ENCODE assay signal across 8 cellular contexts in genomic region chrX:153972368-153973126, GRCh38. TPM values are rescaled to one million over a fixed set of nuclear protein-coding genes. Genes with fewer than 3 reads are reported as not detected.
A peak's percentile ranks its signal among the peaks of the same experiment; 100 is the strongest.
DNase-seq lines count a peak whose midpoint lies in the region; ATAC-seq and TF ChIP-seq lines count a peak whose summit lies in the region.

Gene TMEM187, plus strand, starts transcription at chrX:153972754. Its CDS starts 9,309 bp downstream, at chrX:153982063.

- no peaks in the 10 kb centered on the region for H3K36me3 ChIP-seq in left ventricle myocardium inferior
- no peaks in the 10 kb centered on the region for H3K36me3 ChIP-seq in prostate gland

- DNase-seq in NCI-H1694 (lab: John Stamatoyannopoulos, UW), result peak; percentile 86
- peak; percentile 78 to 93 (median 78) for DNase-seq in T-helper 1 cell
- peak; percentile 42 for DNase-seq in amniotic stem cell (lab: John Stamatoyannopoulos, UW)
- DNase-seq in left ventricle myocardium inferior, result peak; percentile 85
- DNase-seq in prostate gland (ENCODE audit: low spot score), result peak; percentile 73
- peak; percentile 90 for DNase-seq in ureter (ENCODE audit: low spot score)

- peak within 1 kb of the TSS; percentile 99 for H3K27ac ChIP-seq in left ventricle myocardium inferior (replicated peaks)
- H3K27ac ChIP-seq in prostate gland, result peak within 1 kb of the TSS; percentile 98

- H3K9me3 ChIP-seq in left ventricle myocardium inferior (replicated peaks) (no peaks in the 10 kb centered on the region), prostate gland (no peaks in the 10 kb centered on the region)

- no peak for TF ChIP-seq CTCF in left ventricle myocardium inferior (IDR thresholded peaks at IDR 0.05; ENCODE audit: borderline replicate concordance)
- peak in 1 of 4 experiments; percentile 9 for TF ChIP-seq CTCF in prostate gland (IDR thresholded peaks at IDR 0.05)

- intact Hi-C loops in left ventricle myocardium inferior (cut with micrococcal nuclease) (no loop called here), prostate gland (cut with DNase I) (no loop called here)

- 0% methylated on average over 3 of the region's 103 CpGs for WGBS in prostate gland

- H3K4me1 ChIP-seq in left ventricle myocardium inferior (peaks cover 42% of the 10 kb centered on the region), prostate gland (replicated peaks) (no peaks in the 10 kb centered on the region)

- peak; percentile 63 for ATAC-seq in GM18502 (IDR thresholded peaks at IDR 0.05; ENCODE audit: poor library complexity, unreplicated experiment)
- peak; percentile 36 for ATAC-seq in HG02938 (IDR thresholded peaks at IDR 0.05; ENCODE audit: unreplicated experiment)

- TF ChIP-seq POLR2A in prostate gland (IDR thresholded peaks at IDR 0.05), result peak; percentile 58

- H3K4me3 ChIP-seq in left ventricle myocardium inferior (peak within 1 kb of the TSS; percentile 83), prostate gland (peak within 1 kb of the TSS; percentile 55 to 60)

- H3K27me3 ChIP-seq in left ventricle myocardium inferior (ENCODE audit: low read depth) (no peaks in the 10 kb centered on the region), prostate gland (replicated peaks; ENCODE audit: insufficient read depth) (no peaks in the 10 kb centered on the region)

RNA-seq across cellular contexts. Expression of gene TMEM187, which starts in this region (rescaled TPM):
- 6.4 TPM for total RNA-seq in left ventricle myocardium inferior
- total RNA-seq in prostate gland, result 10 to 100 TPM; 16.9 to 18.2 TPM
- 12.8 TPM for total RNA-seq in ureter

Comparison
In these comparisons a context has a peak if more than half of its experiments do, and no peak if none do; other contexts are left out.
1. Peak in every context shown above with its lines: DNase-seq, ATAC-seq, H3K4me3 ChIP-seq and H3K27ac ChIP-seq.